Comparison of ENCODE assay signal across 11 cellular contexts in genomic region chr20:41171736-41172295, GRCh38. TPM values are rescaled to one million over a fixed set of nuclear protein-coding genes. Genes with fewer than 3 reads are reported as not detected.
DNase-seq lines count a peak whose midpoint lies in the region; ATAC-seq and TF ChIP-seq lines count a peak whose summit lies in the region.
"Had no signal": no experiment of that assay in that cellular context is flagged by ENCODE, and none has a peak within 500 bp of the region (broad histone marks: within the 10 kb centered on the region; RNA-seq: fewer than 3 reads in every experiment).

No MANE protein-coding gene starts in this region.

- peak; percentile 4 for DNase-seq in activated naive CD4-positive, alpha-beta T cell treated with anti-CD3 and anti-CD28 coated beads, Interleukin-2, amount 50 U/mL, for 16 hours
- DNase-seq in activated naive CD4-positive, alpha-beta T cell treated with anti-CD3 and anti-CD28 coated beads, Interleukin-2, amount 50 U/mL, for 72 hours (ENCODE audit: low spot score in 2 of 2), result no peak
- no peak for DNase-seq in caudate nucleus (lab: John Stamatoyannopoulos, UW)
- peak in 1 of 9 donors; percentile 18 for DNase-seq in naive thymus-derived CD4-positive, alpha-beta T cell
- no peak for DNase-seq in type B pancreatic cell (ENCODE audit: extremely low spot score, unreplicated experiment)
- no peak for DNase-seq in stimulated activated naive CD4-positive, alpha-beta T cell treated with Interleukin-2 at 50 U/mL for 16 hours (lab: John Stamatoyannopoulos, UW)
- DNase-seq in COLO668 (lab: John Stamatoyannopoulos, UW; ENCODE audit: unreplicated experiment), result no peak
- DNase-seq: BE2C; effector CD4-positive, alpha-beta T cell; NCI-H2081 had no signal

- TF ChIP-seq CTCF in type B pancreatic cell (conservative IDR thresholded peaks at IDR 0.05), result no peak

- no peak for ATAC-seq in activated naive CD4-positive, alpha-beta T cell treated with anti-CD3 and anti-CD28 coated beads, Interleukin-2, amount 50 U/mL, for 72 hours
- ATAC-seq in naive thymus-derived CD4-positive, alpha-beta T cell, result no peak
- ATAC-seq in GM18511 (IDR thresholded peaks at IDR 0.05; ENCODE audit: unreplicated experiment), result no peak

- H3K27ac Mint-ChIP-seq in activated naive CD4-positive, alpha-beta T cell treated with anti-CD3 and anti-CD28 coated beads, Interleukin-2, amount 50 U/mL, for 72 hours, result peak overlapping the region in 1 of 2 donors; percentile 27
- H3K27ac Mint-ChIP-seq in naive thymus-derived CD4-positive, alpha-beta T cell, result peak overlapping the region; percentile 68 to 89 (median 77)
- H3K27ac Mint-ChIP-seq in type B pancreatic cell, result peak overlapping the region; percentile 48

- POLR2A ChIA-PET in naive thymus-derived CD4-positive, alpha-beta T cell (lab: Charles Lee), result interaction anchor here (1.0 to 30.3 kb wide), 4 partner anchors 13 to 168 kb away, joined by 3 to 604 read pairs (median 3); partner anchors contain the start of genes LPIN3 and PLCG1

- no peaks in the 10 kb centered on the region for H3K27me3 Mint-ChIP-seq in naive thymus-derived CD4-positive, alpha-beta T cell
- no peaks in the 10 kb centered on the region for H3K27me3 Mint-ChIP-seq in type B pancreatic cell

- H3K27me3 ChIP-seq in naive thymus-derived CD4-positive, alpha-beta T cell (ENCODE audit: control insufficient read depth in 2 of 2, insufficient read depth in 2 of 2, low read length in 2 of 2), result no peaks in the 10 kb centered on the region
- H3K27me3 ChIP-seq: BE2C had no signal

- H3K4me3 ChIP-seq in naive thymus-derived CD4-positive, alpha-beta T cell (ENCODE audit: low read length), result no peak overlapping the region

- peak overlapping the region; percentile 88 for H3K27ac ChIP-seq in caudate nucleus (ENCODE audit: low read depth, low read length)
- peak overlapping the region; percentile 48 for H3K27ac ChIP-seq in naive thymus-derived CD4-positive, alpha-beta T cell (ENCODE audit: low read depth, low read length)

- H3K4me3 Mint-ChIP-seq in naive thymus-derived CD4-positive, alpha-beta T cell, result no peak overlapping the region
- no peak overlapping the region for H3K4me3 Mint-ChIP-seq in type B pancreatic cell

- peaks cover 4 to 26% of the 10 kb centered on the region in 2 donors for H3K36me3 Mint-ChIP-seq in activated naive CD4-positive, alpha-beta T cell treated with anti-CD3 and anti-CD28 coated beads, Interleukin-2, amount 50 U/mL, for 72 hours
- H3K36me3 Mint-ChIP-seq in naive thymus-derived CD4-positive, alpha-beta T cell, result peaks cover 14 to 60% (median 36%) of the 10 kb centered on the region in 5 donors
- peaks cover 19% of the 10 kb centered on the region for H3K36me3 Mint-ChIP-seq in type B pancreatic cell

- CTCF ChIA-PET in naive thymus-derived CD4-positive, alpha-beta T cell (lab: Charles Lee), result interaction anchor here (1.3 to 2.3 kb wide), 8 partner anchors 13 to 167 kb away, joined by 3 to 35 read pairs (median 10); no protein-coding TSS in a partner anchor

- peaks cover 54 to 97% (median 55%) of the 10 kb centered on the region in 3 experiments for H3K36me3 ChIP-seq in naive thymus-derived CD4-positive, alpha-beta T cell (ENCODE audit: control insufficient read depth in 2 of 3, insufficient read depth in 3 of 3, low read length in 3 of 3)

- H3K9me3 Mint-ChIP-seq in activated naive CD4-positive, alpha-beta T cell treated with anti-CD3 and anti-CD28 coated beads, Interleukin-2, amount 50 U/mL, for 72 hours, result no peaks in the 10 kb centered on the region
- no peaks in the 10 kb centered on the region for H3K9me3 Mint-ChIP-seq in naive thymus-derived CD4-positive, alpha-beta T cell
- H3K9me3 Mint-ChIP-seq in type B pancreatic cell, result no peaks in the 10 kb centered on the region

- peaks cover 0 to 10% of the 10 kb centered on the region in 2 donors for H3K4me1 ChIP-seq in naive thymus-derived CD4-positive, alpha-beta T cell (ENCODE audit: control insufficient read depth in 2 of 2, insufficient read depth in 2 of 2, low read length in 2 of 2)
- H3K4me1 ChIP-seq: BE2C had no signal

- peaks cover 15 to 40% (median 27%) of the 10 kb centered on the region in 7 donors for H3K4me1 Mint-ChIP-seq in naive thymus-derived CD4-positive, alpha-beta T cell
- peaks cover 6% of the 10 kb centered on the region for H3K4me1 Mint-ChIP-seq in type B pancreatic cell (ENCODE audit: unreplicated experiment)

- no peaks in the 10 kb centered on the region for H3K9me3 ChIP-seq in naive thymus-derived CD4-positive, alpha-beta T cell (ENCODE audit: control insufficient read depth in 2 of 3, low read length in 3 of 3)
- H3K9me3 ChIP-seq: BE2C had no signal

- intact Hi-C loops in naive thymus-derived CD4-positive, alpha-beta T cell (cut with micrococcal nuclease), result loop anchor here in 1 of 2 donors (2.0 kb wide), 1 partner anchor 15 kb away; no protein-coding TSS in a partner anchor

RNA-seq across cellular contexts. Expression of gene PLCG1, which starts 34.5 kb away (rescaled TPM):
- 100 to 1,000 TPM; 153 to 348 TPM for total RNA-seq in activated naive CD4-positive, alpha-beta T cell treated with anti-CD3 and anti-CD28 coated beads, Interleukin-2, amount 50 U/mL, for 72 hours
- 100 to 1,000 TPM; 343 to 559 (median 418) TPM for total RNA-seq in naive thymus-derived CD4-positive, alpha-beta T cell
- 100 to 1,000 TPM in 1 of 2 donors, 10 to 100 TPM in 1; 36.9 to 105 TPM for polyA plus RNA-seq in naive thymus-derived CD4-positive, alpha-beta T cell
- total RNA-seq in type B pancreatic cell (ENCODE audit: low replicate concordance), result 78.9 and 241 TPM in 2 replicates
